In the genomic region with DNA sequence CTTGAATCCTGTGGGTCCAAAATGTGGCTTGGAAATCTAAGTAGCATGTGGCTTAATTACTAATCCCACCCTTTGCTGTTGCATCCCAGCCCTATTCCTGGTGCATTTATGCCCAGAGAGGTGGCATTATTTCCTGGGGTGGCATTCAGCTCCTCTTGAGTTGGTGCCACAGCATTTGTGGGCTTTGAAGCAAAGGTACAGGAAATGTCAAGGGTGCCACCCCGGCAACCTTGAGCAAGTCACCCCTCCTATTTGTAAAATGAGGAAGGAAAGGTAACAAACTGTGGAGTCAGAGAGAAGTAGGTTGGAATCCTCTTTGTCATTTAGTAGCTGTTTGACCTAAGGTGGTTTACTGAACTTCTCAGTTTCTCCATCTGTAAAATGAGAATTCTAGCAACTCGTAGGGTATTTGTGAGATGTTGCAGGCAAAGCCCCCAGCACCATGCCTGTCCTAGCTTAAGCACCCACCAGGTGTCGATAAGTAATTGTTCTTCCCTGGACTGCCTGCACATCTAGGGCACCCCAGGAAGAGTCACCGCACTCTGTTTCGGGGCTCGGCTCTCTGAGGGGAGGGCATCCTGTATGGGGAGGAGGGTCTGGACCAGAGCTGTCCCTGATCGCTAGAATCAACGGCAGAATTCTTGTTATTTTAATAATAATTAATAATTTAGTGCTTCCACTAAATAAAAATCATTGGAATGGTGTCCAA, we compare ENCODE assay signal across 24 cellular contexts. TPM values are rescaled to one million over a fixed set of nuclear protein-coding genes. Genes with fewer than 3 reads are reported as not detected.
DNase-seq lines count a peak whose midpoint lies in the region; ATAC-seq and TF ChIP-seq lines count a peak whose summit lies in the region.
"Had no signal": no experiment of that assay in that cellular context is flagged by ENCODE, and none has a peak within 500 bp of the region (broad histone marks: within the 10 kb centered on the region; RNA-seq: fewer than 3 reads in every experiment).

No MANE protein-coding gene starts in this region.

- H3K36me3 Mint-ChIP-seq in activated naive CD8-positive, alpha-beta T cell = no peaks in the 10 kb centered on the region
- no peaks in the 10 kb centered on the region for H3K36me3 Mint-ChIP-seq in activated naive CD8-positive, alpha-beta T cell treated with anti-CD3 and anti-CD28 coated beads, Interleukin-2, amount 50 U/mL, for 24 hours (ENCODE audit: low read depth)

- no peaks in the 10 kb centered on the region for H3K79me2 ChIP-seq in OCI-LY7 (ENCODE audit: insufficient read depth, low read depth, low read length)

- no peak overlapping the region for H2AFZ ChIP-seq in OCI-LY7 (ENCODE audit: low read length)
- H2AFZ ChIP-seq: GM23338 had no signal

- H3K27me3 Mint-ChIP-seq in activated naive CD8-positive, alpha-beta T cell = no peaks in the 10 kb centered on the region
- H3K27me3 Mint-ChIP-seq in activated naive CD8-positive, alpha-beta T cell treated with anti-CD3 and anti-CD28 coated beads, Interleukin-2, amount 50 U/mL, for 24 hours = no peaks in the 10 kb centered on the region

- no peak for TF ChIP-seq EP300 in stomach (IDR thresholded peaks at IDR 0.05)

- H3K9me3 ChIP-seq in OCI-LY7 (ENCODE audit: low read length) (peaks cover 13% of the 10 kb centered on the region; the same call in 1 of the 2 replicates), stomach (no peaks in the 10 kb centered on the region), thyroid gland (no peaks in the 10 kb centered on the region)
- H3K9me3 ChIP-seq: breast epithelium, psoas muscle had no signal

- CTCF ChIA-PET in OCI-LY7 (lab: Charles Lee; ENCODE audit: unreplicated experiment) = interaction anchor here (1.7 kb wide), 1 partner anchor 31 kb away, joined by 3 read pairs; no protein-coding TSS in a partner anchor

- intact Hi-C loops in OCI-LY7 (cut with micrococcal nuclease; ENCODE audit: unreplicated experiment) = loop anchor here (1.0 to 2.0 kb wide), 3 partner anchors 9 to 31 kb away; no protein-coding TSS in a partner anchor
- intact Hi-C loops in stomach (cut with DNase I; ENCODE audit: low total_unique reads) = no loop called here
- intact Hi-C loops in thyroid gland (cut with DNase I) = no loop called here

- POLR2A ChIA-PET in OCI-LY7 (lab: Charles Lee) = interaction anchor here (0.6 to 2.2 kb wide), 5 partner anchors 9 to 48 kb away, joined by 3 to 11 read pairs (median 5); partner anchors contain the start of gene ISG20

- TF ChIP-seq CTCF in OCI-LY7 (conservative IDR thresholded peaks at IDR 0.05; ENCODE audit: low read length) (no peak), stomach (IDR thresholded peaks at IDR 0.05) (no peak), thyroid gland (IDR thresholded peaks at IDR 0.05) (no peak)

- H3K27ac ChIP-seq in OCI-LY7 (ENCODE audit: low read depth, low read length, poor library complexity, severe bottlenecking) (peak overlapping the region; percentile 86), stomach (peak overlapping the region in 1 of 5 donors; percentile 20), thyroid gland (no peak overlapping the region)
- H3K27ac ChIP-seq: breast epithelium, epithelial cell of prostate, psoas muscle, RWPE1 had no signal

- no peaks in the 10 kb centered on the region for H3K9me3 Mint-ChIP-seq in activated naive CD8-positive, alpha-beta T cell (ENCODE audit: low read depth)
- no peaks in the 10 kb centered on the region for H3K9me3 Mint-ChIP-seq in activated naive CD8-positive, alpha-beta T cell treated with anti-CD3 and anti-CD28 coated beads, Interleukin-2, amount 50 U/mL, for 24 hours
- H3K9me3 Mint-ChIP-seq: GM23338 had no signal

- WGBS in stomach, 5 donors = 89 to 92% (median 91%) methylated on average over 8 of the region's 8 CpGs
- WGBS in thyroid gland, 2 donors = 90 to 91% methylated on average over 8 of the region's 8 CpGs

- no peak for DNase-seq in activated naive CD8-positive, alpha-beta T cell treated with anti-CD3 and anti-CD28 coated beads, Interleukin-2, amount 50 U/mL, for 24 hours
- DNase-seq in OCI-LY7 (ENCODE audit: low spot score) (no peak), germinal center (ENCODE audit: low spot score) (peak; percentile 30), stomach (peak; percentile 1), thyroid gland (no peak), cortex of kidney (lab: John Stamatoyannopoulos, UW) (no peak)
- DNase-seq: ACHN; activated CD4-positive, alpha-beta T cell treated with anti-CD3 and anti-CD28 coated beads, Interleukin-2, amount 50 U/mL, for 48 hours; DND-41; dorsolateral prefrontal cortex; foreskin melanocyte; MV-4-11; NCI-H2029; NCI-H510A treated with DMSO at 0.1 percent for 48 hours; psoas muscle; SW 1271 had no signal

- H3K4me1 Mint-ChIP-seq in activated naive CD8-positive, alpha-beta T cell (ENCODE audit: low read depth) = peaks cover 87% of the 10 kb centered on the region
- H3K4me1 Mint-ChIP-seq in activated naive CD8-positive, alpha-beta T cell treated with anti-CD3 and anti-CD28 coated beads, Interleukin-2, amount 50 U/mL, for 24 hours = peaks cover 85% of the 10 kb centered on the region

- no peak for ATAC-seq in activated naive CD8-positive, alpha-beta T cell treated with anti-CD3 and anti-CD28 coated beads, Interleukin-2, amount 50 U/mL, for 24 hours
- no peak for ATAC-seq in GM18861 (IDR thresholded peaks at IDR 0.05; ENCODE audit: unreplicated experiment)
- ATAC-seq: GM23338, K562, psoas muscle had no signal

- H3K4me1 ChIP-seq in OCI-LY7 (ENCODE audit: insufficient read depth, low read length, poor library complexity, severe bottlenecking) (peaks cover 43% of the 10 kb centered on the region), stomach (peaks cover 0 to 36% (median 13%) of the 10 kb centered on the region in 4 donors), thyroid gland (no peaks in the 10 kb centered on the region)
- H3K4me1 ChIP-seq: breast epithelium, psoas muscle had no signal

- no TSS peak for BruUV-seq in OCI-LY7 (replicated peaks; lab: Mats Ljungman, UMichigan)

- peak overlapping the region; percentile 88 for H3K27ac Mint-ChIP-seq in activated naive CD8-positive, alpha-beta T cell
- no peak overlapping the region for H3K27ac Mint-ChIP-seq in activated naive CD8-positive, alpha-beta T cell treated with anti-CD3 and anti-CD28 coated beads, Interleukin-2, amount 50 U/mL, for 24 hours
- H3K27ac Mint-ChIP-seq: GM23338 had no signal

- H3K9me2 ChIP-seq in OCI-LY7 (ENCODE audit: insufficient read depth, low read length) = no peaks in the 10 kb centered on the region

- TF ChIP-seq POLR2A in stomach (IDR thresholded peaks at IDR 0.05) = no peak
- TF ChIP-seq POLR2A in thyroid gland (IDR thresholded peaks at IDR 0.05) = no peak

- no peaks in the 10 kb centered on the region for H4K20me1 ChIP-seq in OCI-LY7 (ENCODE audit: insufficient read depth, low read length)

- H3K27me3 ChIP-seq in stomach = no peaks in the 10 kb centered on the region
- H3K27me3 ChIP-seq in thyroid gland = no peaks in the 10 kb centered on the region
- H3K27me3 ChIP-seq: breast epithelium, dorsolateral prefrontal cortex had no signal

- H3K4me2 ChIP-seq in OCI-LY7 (ENCODE audit: low read length) = no peak overlapping the region
- H3K4me2 ChIP-seq: GM23338 had no signal

- H3K36me3 ChIP-seq in OCI-LY7 (ENCODE audit: insufficient read depth, low read length) (peaks cover 65% of the 10 kb centered on the region), stomach (peaks cover 0 to 39% (median 18%) of the 10 kb centered on the region in 4 donors), thyroid gland (no peaks in the 10 kb centered on the region)
- H3K36me3 ChIP-seq: breast epithelium had no signal

- no peak overlapping the region for H3K4me3 ChIP-seq in OCI-LY7 (ENCODE audit: low read depth, low read length, poor library complexity, severe bottlenecking)
- no peak overlapping the region for H3K4me3 ChIP-seq in stomach
- H3K4me3 ChIP-seq in thyroid gland (replicated peaks in 1 of 3) = no peak overlapping the region
- H3K4me3 ChIP-seq: breast epithelium, dorsolateral prefrontal cortex, GM23338, K562, psoas muscle had no signal

- H3K4me3 Mint-ChIP-seq in activated naive CD8-positive, alpha-beta T cell = peak overlapping the region; percentile 4
- H3K4me3 Mint-ChIP-seq in activated naive CD8-positive, alpha-beta T cell treated with anti-CD3 and anti-CD28 coated beads, Interleukin-2, amount 50 U/mL, for 24 hours = no peak overlapping the region
- H3K4me3 Mint-ChIP-seq: GM23338 had no signal

RNA-seq across cellular contexts. Expression of gene ISG20, which starts 17.1 kb away (rescaled TPM):
- 345 and 502 TPM in 2 replicates for total RNA-seq in OCI-LY7 (2014; rRNA removed; shearing (Covaris generic))
- 244 and 310 TPM in 2 replicates for total RNA-seq in OCI-LY7 (2022)
- total RNA-seq in stomach = 100 to 1,000 TPM in 1 of 5 donors, 10 to 100 TPM in 4; 15.6 to 104 (median 65.9) TPM
- polyA plus RNA-seq in stomach = 100 to 1,000 TPM in 1 of 3 donors, 10 to 100 TPM in 2; 51.9 to 137 (median 81.9) TPM
- 10 to 100 TPM; 14.3 to 47.8 (median 35.1) TPM for total RNA-seq in thyroid gland
- total RNA-seq: temporal lobe had no signal

RNA-seq across cellular contexts. Expression of gene AEN, which starts 34.8 kb away (rescaled TPM):
- total RNA-seq in OCI-LY7 (2014; rRNA removed; shearing (Covaris generic)) = 55.9 and 66.6 TPM in 2 replicates
- total RNA-seq in OCI-LY7 (2022) (41.7 and 43.1 TPM in 2 replicates), stomach (10 to 100 TPM in 4 of 5 donors, 1 to 10 TPM in 1; 1.8 to 35.3 (median 19.9) TPM), thyroid gland (10 to 100 TPM; 21.6 to 32.8 (median 27.3) TPM)
- 10 to 100 TPM in 2 of 3 donors, 1 to 10 TPM in 1; 9.6 to 16.1 (median 12.1) TPM for polyA plus RNA-seq in stomach

Comparison
In these comparisons a context has a peak if more than half of its experiments do, and no peak if none do; other contexts are left out.
1. DNase-seq: peak in germinal center (single experiment) and stomach (single experiment); none in activated naive CD8-positive, alpha-beta T cell treated with anti-CD3 and anti-CD28 coated beads, Interleukin-2, amount 50 U/mL, for 24 hours (single experiment), OCI-LY7 (single experiment), thyroid gland (0 of 2) and cortex of kidney (single experiment).